8 cellular contexts compared by ENCODE assay signal in the genomic region with DNA sequence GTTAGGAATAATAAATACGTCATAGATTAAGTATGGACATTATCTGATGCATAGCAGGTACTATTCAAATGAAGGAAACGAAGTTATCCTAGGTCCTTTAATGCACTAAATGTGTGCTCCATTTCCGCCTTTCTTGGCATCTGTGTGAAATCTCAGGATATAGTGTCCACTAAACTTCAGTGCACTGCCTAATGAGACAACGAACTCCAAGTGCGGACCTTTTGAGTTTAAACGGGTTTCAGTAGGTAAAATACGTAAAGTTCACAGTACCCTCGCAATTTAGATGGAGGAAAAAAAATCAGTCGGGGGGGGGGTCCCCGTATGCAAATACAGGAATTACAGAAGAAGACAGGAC. TPM values are rescaled to one million over a fixed set of nuclear protein-coding genes. Genes with fewer than 3 reads are reported as not detected.
DNase-seq lines count a peak whose midpoint lies in the region; ATAC-seq and TF ChIP-seq lines count a peak whose summit lies in the region.

No MANE protein-coding gene starts in this region.

- H3K4me3 Mint-ChIP-seq in T-helper 17 cell: peak overlapping the region; percentile 99

- TF ChIP-seq CTCF in foreskin keratinocyte (conservative IDR thresholded peaks at IDR 0.05): no peak

- H3K27me3 ChIP-seq in foreskin keratinocyte: no peaks in the 10 kb centered on the region

- H3K27ac ChIP-seq in foreskin keratinocyte: peak overlapping the region; percentile 100

- H3K27me3 Mint-ChIP-seq in T-helper 17 cell: no peaks in the 10 kb centered on the region

- H3K36me3 Mint-ChIP-seq in T-helper 17 cell (ENCODE audit: low read depth): no peaks in the 10 kb centered on the region

- peaks cover 19% of the 10 kb centered on the region for H3K4me1 Mint-ChIP-seq in T-helper 17 cell

- no peaks in the 10 kb centered on the region for H3K9me3 ChIP-seq in T-helper 17 cell (ENCODE audit: control insufficient read depth, low read length, poor library complexity, severe bottlenecking)

- H3K27ac Mint-ChIP-seq in T-helper 17 cell: peak overlapping the region; percentile 98

- ATAC-seq in GM19438 (IDR thresholded peaks at IDR 0.05; ENCODE audit: low read depth, unreplicated experiment): peak; percentile 0
- ATAC-seq in T-helper 17 cell: no peak
- ATAC-seq in foreskin keratinocyte: no peak

- H3K4me1 ChIP-seq in foreskin keratinocyte: peaks cover 15% of the 10 kb centered on the region

- DNase-seq in AG20443 (ENCODE audit: low spot score) (peak; percentile 20), T-helper 17 cell (no peak), foreskin keratinocyte (no peak), renal cortical epithelial cell (ENCODE audit: low read depth) (peak; percentile 33), DMS153 (lab: John Stamatoyannopoulos, UW) (no peak), kidney glomerular epithelial cell (lab: John Stamatoyannopoulos, UW) (no peak), A172 (ENCODE audit: low spot score) (no peak)

RNA-seq across cellular contexts. Expression of a gene that starts 0.8 kb away (rescaled TPM):
- total RNA-seq in T-helper 17 cell: 10 to 100 TPM; 90.9 to 96.2 TPM
- total RNA-seq in foreskin keratinocyte: 9.6 and 11.1 TPM in 2 replicates
- 0.32 and 0.42 TPM in 2 replicates for polyA plus RNA-seq in foreskin keratinocyte
- total RNA-seq in renal cortical epithelial cell: 6.9 and 12.4 TPM in 2 replicates
- total RNA-seq in A172 (2014; rRNA removed; shearing (Covaris generic)): 4.9 and 8.6 TPM in 2 replicates

Comparison
In these comparisons a context has a peak if more than half of its experiments do, and no peak if none do; other contexts are left out.
1. DNase-seq: peak in AG20443 (single experiment) and renal cortical epithelial cell (single experiment); none in T-helper 17 cell (0 of 3), foreskin keratinocyte (0 of 2), DMS153 (single experiment), kidney glomerular epithelial cell (single experiment) and A172 (single experiment).